Comparison of ENCODE assay signal across 30 cellular contexts in the genomic region with DNA sequence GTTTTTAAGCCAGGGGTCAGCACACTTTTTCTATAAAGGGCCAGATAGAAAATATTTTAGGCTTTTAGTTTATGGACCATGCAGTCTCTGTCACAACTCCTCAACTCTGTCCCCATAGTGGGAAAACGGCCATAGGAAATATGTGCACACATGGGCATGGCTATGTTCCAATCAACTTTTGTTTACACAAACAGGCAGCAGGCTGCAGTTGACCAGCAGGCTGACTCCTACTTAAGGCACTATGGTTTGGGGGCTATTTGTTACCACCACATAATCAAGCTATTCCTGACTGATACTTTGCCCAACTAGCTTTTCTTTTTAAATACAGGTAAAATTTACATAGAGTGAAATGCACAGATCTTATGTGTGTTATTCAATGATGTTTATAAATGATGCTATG.
"Had no signal": no experiment of that assay in that cellular context is flagged by ENCODE, and none has a peak within 500 bp of the region (broad histone marks: within the 10 kb centered on the region; RNA-seq: fewer than 3 reads in every experiment).

No MANE protein-coding gene starts in this region.

- DNase-seq: activated B cell treated with CpG ODN at 0.5 μM for 24 hours; activated CD4-positive, alpha-beta memory T cell treated with anti-CD3 and anti-CD28 coated beads for 36 hours; activated CD4-positive, alpha-beta T cell treated with anti-CD3 and anti-CD28 coated beads for 4 hours; activated CD4-positive, alpha-beta T cell treated with anti-CD3 and anti-CD28 coated beads, Interleukin-2, amount 10 ng/mL, durations not matched to agents 24 days and 14 days; activated CD4-positive, alpha-beta T cell treated with anti-CD3 and anti-CD28 coated beads, Interleukin-2, amount 50 U/mL, for 1 hour; activated CD4-positive, alpha-beta T cell treated with anti-CD3 and anti-CD28 coated beads, Interleukin-2, amount 50 U/mL, for 4 hours; activated CD4-positive, CD25-positive, alpha-beta regulatory T cell treated with anti-CD3 and anti-CD28 coated beads, Interleukin-2, amount 50 U/mL, for 72 hours; activated CD8-positive, alpha-beta memory T cell treated with anti-CD3 and anti-CD28 coated beads, Interleukin-2, amount 50 U/mL, for 4 hours; activated CD8-positive, alpha-beta T cell treated with anti-CD3 and anti-CD28 coated beads for 36 hours; activated effector memory CD4-positive, alpha-beta T cell treated with Interleukin-2 at 50 U/mL for 16 hours; activated gamma-delta T cell; activated naive CD4-positive, alpha-beta T cell treated with anti-CD3 and anti-CD28 coated beads, Interleukin-2, amount 10 ng/mL, durations not matched to agents 7 days and 5 days; activated naive CD4-positive, alpha-beta T cell treated with Interleukin-2 at 50 U/mL for 16 hours; activated naive CD8-positive, alpha-beta T cell treated with anti-CD3 and anti-CD28 coated beads, Interleukin-2, amount 10 ng/mL, durations not matched to agents 7 days and 5 days; activated naive CD8-positive, alpha-beta T cell treated with anti-CD3 and anti-CD28 coated beads, Interleukin-2, amount 50 U/mL, for 24 hours; activated T-cell treated with anti-CD3 and anti-CD28 coated beads for 4 hours; activated T-cell treated with anti-CD3 and anti-CD28 coated beads, Interleukin-2, amount 50 U/mL, for 1 hour; activated T-cell treated with anti-CD3 and anti-CD28 coated beads, Interleukin-2, amount 50 U/mL, for 4 hours; amygdala; anterior cingulate cortex; brain microvascular endothelial cell; central memory CD4-positive, alpha-beta T cell; T-helper 1 cell; T-helper 2 cell; T-helper 9 cell had no signal

- H3K36me3 ChIP-seq: brain microvascular endothelial cell, breast epithelium had no signal

- FAIRE-seq: astrocyte, TTC549 had no signal

- H3K27me3 ChIP-seq: body of pancreas, brain microvascular endothelial cell, breast epithelium had no signal

- H3K27ac ChIP-seq: body of pancreas, brain microvascular endothelial cell, breast epithelium, VCaP had no signal

- ATAC-seq: activated CD8-positive, alpha-beta T cell treated with anti-CD3 and anti-CD28 coated beads for 36 hours; activated naive CD8-positive, alpha-beta T cell treated with anti-CD3 and anti-CD28 coated beads, Interleukin-2, amount 50 U/mL, for 24 hours; activated T-cell treated with anti-CD3 and anti-CD28 coated beads, Interleukin-2, amount 50 U/mL, for 4 hours; body of pancreas had no signal

- H3K9me3 ChIP-seq: body of pancreas had no signal

- H3K4me3 ChIP-seq: body of pancreas, breast epithelium had no signal

- H3K4me1 ChIP-seq: breast epithelium had no signal
